Comparison of ENCODE assay signal across 17 cellular contexts in the genomic region with DNA sequence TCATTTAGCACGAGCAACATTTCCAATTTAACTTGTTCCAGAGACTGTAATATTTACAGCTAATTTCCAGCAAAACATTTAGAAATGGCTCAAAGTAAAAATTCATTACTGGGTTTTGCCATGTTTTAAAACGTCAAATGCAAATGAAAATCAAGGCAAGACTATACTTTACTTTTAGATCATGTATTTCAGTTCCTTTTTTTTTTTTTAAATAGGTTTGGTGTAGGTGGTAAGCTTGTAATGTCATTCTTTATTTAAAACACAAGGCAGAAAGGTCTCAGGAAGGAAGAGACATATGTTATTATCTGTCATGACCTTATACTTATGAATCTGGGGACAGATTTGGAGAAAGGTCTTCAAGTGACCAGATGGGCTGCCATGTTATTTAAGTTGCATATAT. TPM values are rescaled to one million over a fixed set of nuclear protein-coding genes. Genes with fewer than 3 reads are reported as not detected.
DNase-seq lines count a peak whose midpoint lies in the region; ATAC-seq and FAIRE-seq lines count a peak whose summit lies in the region.
"Had no signal": no experiment of that assay in that cellular context is flagged by ENCODE, and none has a peak within 500 bp of the region (broad histone marks: within the 10 kb centered on the region; RNA-seq: fewer than 3 reads in every experiment).

No MANE protein-coding gene starts in this region.

- no peak overlapping the region for H3K4me3 Mint-ChIP-seq in memory B cell
- H3K4me3 Mint-ChIP-seq: activated naive CD4-positive, alpha-beta T cell treated with anti-CD3 and anti-CD28 coated beads, Interleukin-2, amount 10 ng/mL, durations not matched to agents 7 days and 5 days; CD14-positive monocyte; neural progenitor cell had no signal

- no peaks in the 10 kb centered on the region for H3K36me3 ChIP-seq in small intestine (ENCODE audit: control insufficient read depth in 2 of 2, insufficient read depth in 2 of 2, low read length in 2 of 2)
- H3K36me3 ChIP-seq: heart right ventricle, left ventricle myocardium inferior, neural progenitor cell had no signal

- 76 to 80% (median 78%) methylated on average over 2 of the region's 2 CpGs for WGBS in small intestine, 3 donors

- H3K9me3 Mint-ChIP-seq in memory B cell = no peaks in the 10 kb centered on the region
- H3K9me3 Mint-ChIP-seq: activated naive CD4-positive, alpha-beta T cell treated with anti-CD3 and anti-CD28 coated beads, Interleukin-2, amount 10 ng/mL, durations not matched to agents 7 days and 5 days; CD14-positive monocyte; neural progenitor cell had no signal

- H3K27me3 Mint-ChIP-seq in memory B cell = no peaks in the 10 kb centered on the region

- no peaks in the 10 kb centered on the region for H3K4me1 ChIP-seq in small intestine (ENCODE audit: control insufficient read depth in 2 of 2, insufficient read depth in 1 of 2, low read depth in 1 of 2, low read length in 1 of 2)

- no peak for DNase-seq in memory B cell (ENCODE audit: low spot score in 2 of 2)
- DNase-seq in superior temporal gyrus (ENCODE audit: extremely low spot score) = no peak
- DNase-seq in small intestine = no peak
- no peak for DNase-seq in midbrain (lab: John Stamatoyannopoulos, UW)
- no peak for DNase-seq in activated effector memory CD4-positive, alpha-beta T cell treated with anti-CD3 and anti-CD28 coated beads, Interleukin-2, amount 50 U/mL, for 16 hours
- DNase-seq: activated naive CD4-positive, alpha-beta T cell treated with anti-CD3 and anti-CD28 coated beads, Interleukin-2, amount 10 ng/mL, durations not matched to agents 7 days and 5 days; heart right ventricle; left ventricle myocardium inferior; substantia nigra had no signal

- peaks cover 12% of the 10 kb centered on the region for H3K4me1 Mint-ChIP-seq in memory B cell
- H3K4me1 Mint-ChIP-seq: activated naive CD4-positive, alpha-beta T cell treated with anti-CD3 and anti-CD28 coated beads, Interleukin-2, amount 10 ng/mL, durations not matched to agents 7 days and 5 days had no signal

- H3K4me3 ChIP-seq in small intestine (ENCODE audit: low read depth in 1 of 2, low read length in 2 of 2) = no peak overlapping the region
- H3K4me3 ChIP-seq: heart right ventricle, left ventricle myocardium inferior, neural progenitor cell had no signal

- H3K36me3 Mint-ChIP-seq in memory B cell = no peaks in the 10 kb centered on the region
- H3K36me3 Mint-ChIP-seq: activated naive CD4-positive, alpha-beta T cell treated with anti-CD3 and anti-CD28 coated beads, Interleukin-2, amount 10 ng/mL, durations not matched to agents 7 days and 5 days; CD14-positive monocyte; neural progenitor cell had no signal

- H3K9me3 ChIP-seq in small intestine (ENCODE audit: control insufficient read depth, low read depth) = no peaks in the 10 kb centered on the region
- H3K9me3 ChIP-seq: heart right ventricle, left ventricle myocardium inferior had no signal

- no peak overlapping the region for H3K27ac ChIP-seq in small intestine (ENCODE audit: low read depth in 1 of 2, low read length in 1 of 2)
- H3K27ac ChIP-seq: heart right ventricle, HL-60, left ventricle myocardium inferior, neural progenitor cell had no signal

- FAIRE-seq in small intestine (lab: Jason Lieb, UNC) = no peak
- FAIRE-seq: endothelial cell of umbilical vein, G401.6 had no signal

- no peak overlapping the region for H3K27ac Mint-ChIP-seq in memory B cell
- H3K27ac Mint-ChIP-seq: activated naive CD4-positive, alpha-beta T cell treated with anti-CD3 and anti-CD28 coated beads, Interleukin-2, amount 10 ng/mL, durations not matched to agents 7 days and 5 days; CD14-positive monocyte; neural progenitor cell had no signal

- no peaks in the 10 kb centered on the region for H3K27me3 ChIP-seq in small intestine (ENCODE audit: control insufficient read depth in 2 of 2, insufficient read depth in 2 of 2, low read length in 2 of 2)
- H3K27me3 ChIP-seq: heart right ventricle, neural progenitor cell had no signal

- ATAC-seq in GM18858 (IDR thresholded peaks at IDR 0.05; ENCODE audit: unreplicated experiment) (peak; percentile 70), GM21529 (IDR thresholded peaks at IDR 0.05; ENCODE audit: unreplicated experiment) (peak; percentile 65), HG03095 (IDR thresholded peaks at IDR 0.05; ENCODE audit: unreplicated experiment) (peak; percentile 72), memory B cell (ENCODE audit: low read depth) (peak; percentile 51)
- ATAC-seq: heart right ventricle had no signal

RNA-seq across cellular contexts. Expression of a gene that starts 54.1 kb away (rescaled TPM):
- polyA plus RNA-seq in small intestine = under 1 TPM; 0.54 to 0.95 (median 0.67) TPM
- polyA plus RNA-seq: CD14-positive monocyte had no signal
